8 cellular contexts compared by ENCODE assay signal in the genomic region with DNA sequence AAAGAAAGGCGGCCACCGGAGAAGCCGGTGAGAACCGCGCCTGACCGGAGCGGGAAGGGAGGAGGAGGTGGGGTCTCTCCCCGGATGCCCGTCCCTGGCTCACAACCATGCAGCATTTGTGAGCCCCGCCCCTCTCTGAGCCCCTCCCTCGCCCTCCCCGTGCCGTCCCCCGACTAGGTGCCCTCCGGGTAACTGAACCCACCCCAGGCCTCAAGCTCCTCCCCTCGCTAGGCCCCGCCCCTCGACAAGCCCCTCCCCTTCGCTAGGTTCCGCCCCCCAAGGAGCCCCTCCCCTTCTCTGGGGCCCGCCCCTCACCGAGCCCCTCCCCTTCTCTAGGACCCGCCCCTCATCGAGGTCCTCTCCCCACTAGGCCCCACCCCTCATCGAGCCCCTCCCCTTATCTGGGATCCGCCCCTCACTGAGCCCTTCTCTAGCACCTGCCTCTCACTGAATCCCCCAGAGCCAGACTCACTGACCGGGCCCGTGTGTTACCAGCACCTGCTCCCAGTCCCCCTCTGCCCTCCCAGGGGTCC. TPM values are rescaled to one million over a fixed set of nuclear protein-coding genes. Genes with fewer than 3 reads are reported as not detected.
DNase-seq lines count a peak whose midpoint lies in the region; ATAC-seq and TF ChIP-seq lines count a peak whose summit lies in the region.

No MANE protein-coding gene starts in this region.

- TF ChIP-seq POLR2A in spleen (IDR thresholded peaks at IDR 0.05): no peak

- TF ChIP-seq CTCF in spleen (IDR thresholded peaks at IDR 0.05 in 8 of 11, conservative IDR thresholded peaks at IDR 0.05 in 3 of 11): no peak

- ATAC-seq in CD4-positive, CD25-positive, alpha-beta regulatory T cell (ENCODE audit: low read depth in 2 of 2): peak; percentile 32 to 60
- peak; percentile 47 for ATAC-seq in esophagus mucosa
- no peak for ATAC-seq in HG02981 (IDR thresholded peaks at IDR 0.05; ENCODE audit: unreplicated experiment)

- WGBS in spleen, 5 donors: 5 to 9% (median 7%) methylated on average over 22 to 28 of the region's 28 CpGs

- no peaks in the 10 kb centered on the region for H3K36me3 Mint-ChIP-seq in CD4-positive, CD25-positive, alpha-beta regulatory T cell

- H3K4me1 Mint-ChIP-seq in CD4-positive, CD25-positive, alpha-beta regulatory T cell: peaks cover 0 to 3% (median 0%) of the 10 kb centered on the region in 4 donors

- no peak overlapping the region for H3K4me3 Mint-ChIP-seq in CD4-positive, CD25-positive, alpha-beta regulatory T cell

- H3K27ac Mint-ChIP-seq in CD4-positive, CD25-positive, alpha-beta regulatory T cell: no peak overlapping the region

- no peak overlapping the region for H3K27ac ChIP-seq in CD4-positive, CD25-positive, alpha-beta regulatory T cell (ENCODE audit: insufficient read depth, low read length, poor library complexity, severe bottlenecking)
- H3K27ac ChIP-seq in spleen: no peak overlapping the region

- H3K27me3 ChIP-seq in CD4-positive, CD25-positive, alpha-beta regulatory T cell (ENCODE audit: control insufficient read depth, insufficient read depth, low read length): peaks cover 3% of the 10 kb centered on the region
- peaks cover 4 to 84% (median 26%) of the 10 kb centered on the region in 7 donors for H3K27me3 ChIP-seq in spleen (replicated peaks in 1 of 7)

- H3K9me3 ChIP-seq in CD4-positive, CD25-positive, alpha-beta regulatory T cell (ENCODE audit: control insufficient read depth in 2 of 2, low read length in 2 of 2): no peaks in the 10 kb centered on the region
- no peaks in the 10 kb centered on the region for H3K9me3 ChIP-seq in spleen

- peak in 2 of 3 donors; percentile 21 to 56 for DNase-seq in CD4-positive, CD25-positive, alpha-beta regulatory T cell
- DNase-seq in M059J (ENCODE audit: low read depth) (peak; percentile 46), spleen (no peak), superior temporal gyrus (ENCODE audit: extremely low spot score) (no peak), GF-D8 (lab: John Stamatoyannopoulos, UW) (no peak)
- DNase-seq in activated CD4-positive, alpha-beta T cell treated with anti-CD3 and anti-CD28 coated beads, Interleukin-2, amount 50 U/mL, for 4 hours: peak; percentile 30

- H3K4me1 ChIP-seq in CD4-positive, CD25-positive, alpha-beta regulatory T cell (ENCODE audit: control insufficient read depth, insufficient read depth, low read length, poor library complexity, severe bottlenecking): peaks cover 8% of the 10 kb centered on the region
- H3K4me1 ChIP-seq in spleen: peaks cover 0 to 11% (median 9%) of the 10 kb centered on the region in 6 donors

- H3K9me3 Mint-ChIP-seq in CD4-positive, CD25-positive, alpha-beta regulatory T cell: peaks cover 0 to 2% (median 0%) of the 10 kb centered on the region in 7 donors

- H3K36me3 ChIP-seq in CD4-positive, CD25-positive, alpha-beta regulatory T cell (ENCODE audit: control insufficient read depth, insufficient read depth, low read length): no peaks in the 10 kb centered on the region
- no peaks in the 10 kb centered on the region for H3K36me3 ChIP-seq in spleen

- intact Hi-C loops in spleen (cut with DNase I; ENCODE audit: low total_unique reads): no loop called here

- peaks cover 42% of the 10 kb centered on the region for H3K27me3 Mint-ChIP-seq in CD4-positive, CD25-positive, alpha-beta regulatory T cell

- H3K4me3 ChIP-seq in CD4-positive, CD25-positive, alpha-beta regulatory T cell (ENCODE audit: low read depth, low read length): no peak overlapping the region
- peak overlapping the region in 6 of 8 donors; percentile 9 to 57 (median 24) for H3K4me3 ChIP-seq in spleen

RNA-seq across cellular contexts. Expression of gene HSPB1, which starts 42.2 kb away (rescaled TPM):
- total RNA-seq in CD4-positive, CD25-positive, alpha-beta regulatory T cell: 23.0 TPM
- polyA plus RNA-seq in CD4-positive, CD25-positive, alpha-beta regulatory T cell: 10 to 100 TPM; 48.8 to 81.2 (median 56.3) TPM
- 204 and 265 TPM in 2 replicates for total RNA-seq in M059J (2014; rRNA removed; shearing (Covaris generic))
- total RNA-seq in esophagus mucosa (4,957 TPM), spleen (100 to 1,000 TPM in 5 of 7 donors, 10 to 100 TPM in 2; 56.5 to 227 (median 131) TPM)
- polyA plus RNA-seq in spleen: 100 to 1,000 TPM in 2 of 3 donors, 10 to 100 TPM in 1; 70.1 to 216 (median 214) TPM

RNA-seq across cellular contexts. Expression of gene SRRM3, which starts 58.5 kb away (rescaled TPM):
- not detected for total RNA-seq in CD4-positive, CD25-positive, alpha-beta regulatory T cell
- polyA plus RNA-seq in CD4-positive, CD25-positive, alpha-beta regulatory T cell: not detected
- total RNA-seq in M059J (2014; rRNA removed; shearing (Covaris generic)): 0.27 and 0.39 TPM in 2 replicates
- 6.2 TPM for total RNA-seq in esophagus mucosa
- total RNA-seq in spleen: 1 to 10 TPM in 2 of 7 donors, under 1 TPM in 4, not detected in 1; 0.23 to 1.2 (median 0.76) TPM
- 1 to 10 TPM in 1 of 3 donors, under 1 TPM in 2; 0.93 to 1.6 (median 0.96) TPM for polyA plus RNA-seq in spleen

Comparison
In these comparisons a context has a peak if more than half of its experiments do, and no peak if none do; other contexts are left out.
1. DNase-seq: peak in CD4-positive, CD25-positive, alpha-beta regulatory T cell (2 of 3), M059J (single experiment) and activated CD4-positive, alpha-beta T cell treated with anti-CD3 and anti-CD28 coated beads, Interleukin-2, amount 50 U/mL, for 4 hours (2 of 2); none in spleen (single experiment), superior temporal gyrus (single experiment) and GF-D8 (single experiment).
2. RNA of gene HSPB1, which starts 42.2 kb away (total RNA-seq): 4,957 TPM in esophagus mucosa (single experiment); 204 to 265 TPM in M059J, 56.5 to 227 TPM in spleen and 23.0 TPM in CD4-positive, CD25-positive, alpha-beta regulatory T cell (single experiment); every median in the first group is over 10 times any median in the second.